ENCODE assay signal across 22 cellular contexts in the genomic region with DNA sequence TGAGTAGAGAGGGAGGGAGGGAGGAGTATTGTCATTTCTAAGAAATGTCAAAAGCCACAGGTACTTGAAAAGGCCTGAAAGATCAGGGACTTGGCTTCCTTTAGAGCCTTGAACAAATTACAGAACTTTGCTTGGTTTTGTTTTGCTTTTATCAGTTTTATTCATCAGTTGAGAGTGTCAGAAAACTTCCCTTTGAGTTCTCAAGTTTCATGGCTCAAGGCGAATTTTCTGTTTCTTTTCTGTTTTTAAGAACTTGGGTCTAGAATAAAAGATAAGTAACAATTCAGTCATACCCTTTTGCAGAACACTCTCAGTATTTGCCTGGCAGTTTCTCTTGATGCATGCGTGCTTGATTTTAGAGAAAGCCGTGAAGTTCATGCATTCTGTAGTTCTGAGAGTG.
DNase-seq lines count a peak whose midpoint lies in the region; ATAC-seq lines count a peak whose summit lies in the region.
"Had no signal": no experiment of that assay in that cellular context is flagged by ENCODE, and none has a peak within 500 bp of the region (broad histone marks: within the 10 kb centered on the region; RNA-seq: fewer than 3 reads in every experiment).

No MANE protein-coding gene starts in this region.

- CTCF ChIA-PET in activated naive CD4-positive, alpha-beta T cell treated with anti-CD3 and anti-CD28 coated beads for 36 hours (lab: Charles Lee), result no interaction called here

- POLR2A ChIA-PET in activated naive CD8-positive, alpha-beta T cell treated with anti-CD3 and anti-CD28 coated beads, Interleukin-2, amount 10 ng/mL, durations not matched to agents 7 days and 5 days (lab: Charles Lee), result no interaction called here

- H3K27me3 Mint-ChIP-seq in activated naive CD4-positive, alpha-beta T cell treated with anti-CD3 and anti-CD28 coated beads for 36 hours (ENCODE audit: low read depth), result no peaks in the 10 kb centered on the region
- no peaks in the 10 kb centered on the region for H3K27me3 Mint-ChIP-seq in T-helper 17 cell
- H3K27me3 Mint-ChIP-seq in activated naive CD8-positive, alpha-beta T cell treated with anti-CD3 and anti-CD28 coated beads, Interleukin-2, amount 10 ng/mL, durations not matched to agents 7 days and 5 days, result no peaks in the 10 kb centered on the region
- no peaks in the 10 kb centered on the region for H3K27me3 Mint-ChIP-seq in stimulated activated naive CD8-positive, alpha-beta T cell treated with anti-CD3 and anti-CD28 coated beads, Interleukin-15, amount 100 ng/mL, for 72 hours
- H3K27me3 Mint-ChIP-seq: effector memory CD8-positive, alpha-beta T cell; IgD-negative memory B cell; stimulated activated memory B cell treated with anti-CD40 and anti-IgM and Interleukin-4, amounts not matched to agents 10 μg/mL and 1 μg/mL and 100 μg/mL, for 72 hours had no signal

- DNase-seq in activated naive CD4-positive, alpha-beta T cell treated with anti-CD3 and anti-CD28 coated beads for 36 hours, result peak; percentile 9
- DNase-seq in activated naive CD4-positive, alpha-beta T cell treated with anti-CD3 and anti-CD28 coated beads, Interleukin-2, amount 50 U/mL, for 16 hours, result no peak
- DNase-seq in T-helper 17 cell (no peak), NCI-H2171 (lab: John Stamatoyannopoulos, UW) (no peak), glomerular visceral epithelial cell (ENCODE audit: extremely low spot score) (no peak)
- no peak for DNase-seq in activated naive CD8-positive, alpha-beta T cell treated with anti-CD3 and anti-CD28 coated beads, Interleukin-2, amount 10 ng/mL, durations not matched to agents 7 days and 5 days
- no peak for DNase-seq in stimulated activated naive CD8-positive, alpha-beta T cell treated with anti-CD3 and anti-CD28 coated beads, Interleukin-15, amount 100 ng/mL, for 72 hours
- DNase-seq: activated gamma-delta T cell; DMS53; effector memory CD8-positive, alpha-beta T cell; glutamatergic neuron; GM23248; left lung; midbrain; NCI-H146; NCI-H526; posterior cingulate gyrus; sigmoid colon had no signal

- intact Hi-C loops in activated naive CD4-positive, alpha-beta T cell treated with anti-CD3 and anti-CD28 coated beads for 36 hours (cut with micrococcal nuclease), result loop anchor here (1.0 to 10.0 kb wide), 7 partner anchors 18 to 1142 kb away; a partner anchor contains a TSS

- peak overlapping the region; percentile 50 for H3K27ac Mint-ChIP-seq in activated naive CD4-positive, alpha-beta T cell treated with anti-CD3 and anti-CD28 coated beads for 36 hours
- peak overlapping the region; percentile 90 for H3K27ac Mint-ChIP-seq in T-helper 17 cell
- H3K27ac Mint-ChIP-seq in activated naive CD8-positive, alpha-beta T cell treated with anti-CD3 and anti-CD28 coated beads, Interleukin-2, amount 10 ng/mL, durations not matched to agents 7 days and 5 days, result peak overlapping the region; percentile 94
- H3K27ac Mint-ChIP-seq in stimulated activated naive CD8-positive, alpha-beta T cell treated with anti-CD3 and anti-CD28 coated beads, Interleukin-15, amount 100 ng/mL, for 72 hours, result peak overlapping the region in 1 of 2 donors; percentile 19
- H3K27ac Mint-ChIP-seq: IgD-negative memory B cell; stimulated activated memory B cell treated with anti-CD40 and anti-IgM and Interleukin-4, amounts not matched to agents 10 μg/mL and 1 μg/mL and 100 μg/mL, for 72 hours had no signal

- H3K9me3 ChIP-seq in T-helper 17 cell (ENCODE audit: control insufficient read depth, low read length, poor library complexity, severe bottlenecking), result no peaks in the 10 kb centered on the region
- H3K9me3 ChIP-seq: left lung, sigmoid colon had no signal

- peaks cover 2% of the 10 kb centered on the region for H3K36me3 Mint-ChIP-seq in activated naive CD4-positive, alpha-beta T cell treated with anti-CD3 and anti-CD28 coated beads for 36 hours (ENCODE audit: low read depth)
- H3K36me3 Mint-ChIP-seq in T-helper 17 cell (ENCODE audit: low read depth), result no peaks in the 10 kb centered on the region
- H3K36me3 Mint-ChIP-seq in activated naive CD8-positive, alpha-beta T cell treated with anti-CD3 and anti-CD28 coated beads, Interleukin-2, amount 10 ng/mL, durations not matched to agents 7 days and 5 days, result peaks cover 36% of the 10 kb centered on the region
- H3K36me3 Mint-ChIP-seq: IgD-negative memory B cell; stimulated activated memory B cell treated with anti-CD40 and anti-IgM and Interleukin-4, amounts not matched to agents 10 μg/mL and 1 μg/mL and 100 μg/mL, for 72 hours had no signal

- H3K9me3 Mint-ChIP-seq in activated naive CD4-positive, alpha-beta T cell treated with anti-CD3 and anti-CD28 coated beads for 36 hours, result no peaks in the 10 kb centered on the region
- peaks cover 10% of the 10 kb centered on the region for H3K9me3 Mint-ChIP-seq in activated naive CD8-positive, alpha-beta T cell treated with anti-CD3 and anti-CD28 coated beads, Interleukin-2, amount 10 ng/mL, durations not matched to agents 7 days and 5 days
- no peaks in the 10 kb centered on the region for H3K9me3 Mint-ChIP-seq in stimulated activated naive CD8-positive, alpha-beta T cell treated with anti-CD3 and anti-CD28 coated beads, Interleukin-15, amount 100 ng/mL, for 72 hours
- H3K9me3 Mint-ChIP-seq: effector memory CD8-positive, alpha-beta T cell; IgD-negative memory B cell; stimulated activated memory B cell treated with anti-CD40 and anti-IgM and Interleukin-4, amounts not matched to agents 10 μg/mL and 1 μg/mL and 100 μg/mL, for 72 hours had no signal

- H3K4me3 Mint-ChIP-seq in activated naive CD4-positive, alpha-beta T cell treated with anti-CD3 and anti-CD28 coated beads for 36 hours, result peak overlapping the region; percentile 46
- peak overlapping the region; percentile 60 for H3K4me3 Mint-ChIP-seq in T-helper 17 cell
- peak overlapping the region; percentile 73 for H3K4me3 Mint-ChIP-seq in activated naive CD8-positive, alpha-beta T cell treated with anti-CD3 and anti-CD28 coated beads, Interleukin-2, amount 10 ng/mL, durations not matched to agents 7 days and 5 days
- peak overlapping the region; percentile 42 to 65 for H3K4me3 Mint-ChIP-seq in stimulated activated naive CD8-positive, alpha-beta T cell treated with anti-CD3 and anti-CD28 coated beads, Interleukin-15, amount 100 ng/mL, for 72 hours
- H3K4me3 Mint-ChIP-seq: effector memory CD8-positive, alpha-beta T cell; IgD-negative memory B cell; stimulated activated memory B cell treated with anti-CD40 and anti-IgM and Interleukin-4, amounts not matched to agents 10 μg/mL and 1 μg/mL and 100 μg/mL, for 72 hours had no signal

- ATAC-seq in T-helper 17 cell (peak; percentile 83), HG02763 (IDR thresholded peaks at IDR 0.05; ENCODE audit: unreplicated experiment) (no peak)
- ATAC-seq in activated naive CD8-positive, alpha-beta T cell treated with anti-CD3 and anti-CD28 coated beads, Interleukin-2, amount 10 ng/mL, durations not matched to agents 7 days and 5 days (ENCODE audit: low read depth), result peak; percentile 92
- peak; percentile 82 for ATAC-seq in stimulated activated naive CD8-positive, alpha-beta T cell treated with anti-CD3 and anti-CD28 coated beads, Interleukin-15, amount 100 ng/mL, for 72 hours
- ATAC-seq: effector memory CD8-positive, alpha-beta T cell; left lung; Right ventricle myocardium inferior had no signal

- peaks cover 53% of the 10 kb centered on the region for H3K4me1 Mint-ChIP-seq in activated naive CD4-positive, alpha-beta T cell treated with anti-CD3 and anti-CD28 coated beads for 36 hours (ENCODE audit: low read depth)
- H3K4me1 Mint-ChIP-seq in T-helper 17 cell, result peaks cover 21% of the 10 kb centered on the region
- peaks cover 30% of the 10 kb centered on the region for H3K4me1 Mint-ChIP-seq in activated naive CD8-positive, alpha-beta T cell treated with anti-CD3 and anti-CD28 coated beads, Interleukin-2, amount 10 ng/mL, durations not matched to agents 7 days and 5 days
- peaks cover 34% of the 10 kb centered on the region for H3K4me1 Mint-ChIP-seq in stimulated activated naive CD8-positive, alpha-beta T cell treated with anti-CD3 and anti-CD28 coated beads, Interleukin-15, amount 100 ng/mL, for 72 hours
- H3K4me1 Mint-ChIP-seq: IgD-negative memory B cell; stimulated activated memory B cell treated with anti-CD40 and anti-IgM and Interleukin-4, amounts not matched to agents 10 μg/mL and 1 μg/mL and 100 μg/mL, for 72 hours had no signal
